Comparison of ENCODE assay signal across 7 cellular contexts in genomic region chr11:11594162-11594561, GRCh38. TPM values are rescaled to one million over a fixed set of nuclear protein-coding genes. Genes with fewer than 3 reads are reported as not detected.
"Had no signal": no experiment of that assay in that cellular context is flagged by ENCODE, and none has a peak within 500 bp of the region (broad histone marks: within the 10 kb centered on the region; RNA-seq: fewer than 3 reads in every experiment).

No MANE protein-coding gene starts in this region.

- H3K27ac ChIP-seq: HL-60 had no signal

- H2AFZ ChIP-seq: GM23338 had no signal

- H3K9me3 Mint-ChIP-seq: GM23338, H9 had no signal

- H3K4me2 ChIP-seq: GM23338 had no signal

- H3K4me3 ChIP-seq: GM23338, K562 had no signal

- H3K27ac Mint-ChIP-seq: GM23338, H9 had no signal

- DNase-seq: H9, HCEC 1CT, KG1 had no signal

- H3K4me3 Mint-ChIP-seq: GM23338, H9 had no signal

- ATAC-seq: GM23338, HepG2, K562 had no signal

RNA-seq across cellular contexts. Expression of gene GALNT18, which starts 27.6 kb away (rescaled TPM):
- total RNA-seq: HepG2, K562 had no signal
- polyA plus RNA-seq: K562 had no signal
